Comparison of ENCODE assay signal across 28 cellular contexts in genomic region chr20:16940701-16941100, GRCh38.
"Had no signal": no experiment of that assay in that cellular context is flagged by ENCODE, and none has a peak within 500 bp of the region (broad histone marks: within the 10 kb centered on the region; RNA-seq: fewer than 3 reads in every experiment).

No MANE protein-coding gene starts in this region.

- H3K9me3 Mint-ChIP-seq: activated CD4-positive, alpha-beta memory T cell treated with anti-CD3 and anti-CD28 coated beads, Interleukin-2, amount 10 ng/mL, durations not matched to agents 7 days and 5 days; activated CD4-positive, alpha-beta T cell treated with anti-CD3 and anti-CD28 coated beads, Interleukin-2, amount 10 ng/mL, durations not matched to agents 7 days and 5 days; activated naive CD4-positive, alpha-beta T cell treated with anti-CD3 and anti-CD28 coated beads, Interleukin-2, amount 10 ng/mL, durations not matched to agents 7 days and 5 days; activated naive CD8-positive, alpha-beta T cell treated with anti-CD3 and anti-CD28 coated beads, Interleukin-2, amount 10 ng/mL, durations not matched to agents 7 days and 5 days; activated T-cell treated with anti-CD3 and anti-CD28 coated beads, Interleukin-2, amount 50 U/mL, for 24 hours; dendritic cell treated with granulocyte-macrophage colony-stimulating factor and Interleukin-4, amounts not matched to agents 40 ng/mL and 50 ng/mL, for 4 days had no signal

- H3K36me3 Mint-ChIP-seq: activated naive CD4-positive, alpha-beta T cell treated with anti-CD3 and anti-CD28 coated beads, Interleukin-2, amount 10 ng/mL, durations not matched to agents 7 days and 5 days; activated naive CD4-positive, alpha-beta T cell treated with anti-CD3 and anti-CD28 coated beads, Interleukin-2, amount 50 U/mL, for 72 hours; activated naive CD8-positive, alpha-beta T cell treated with anti-CD3 and anti-CD28 coated beads, Interleukin-2, amount 10 ng/mL, durations not matched to agents 7 days and 5 days; brain had no signal

- H3K9me3 ChIP-seq: ascending aorta, breast epithelium had no signal

- H3K4me3 Mint-ChIP-seq: activated CD4-positive, alpha-beta memory T cell treated with anti-CD3 and anti-CD28 coated beads, Interleukin-2, amount 10 ng/mL, durations not matched to agents 7 days and 5 days; activated CD4-positive, alpha-beta T cell treated with anti-CD3 and anti-CD28 coated beads, Interleukin-2, amount 10 ng/mL, durations not matched to agents 7 days and 5 days; activated naive CD4-positive, alpha-beta T cell treated with anti-CD3 and anti-CD28 coated beads, Interleukin-2, amount 10 ng/mL, durations not matched to agents 7 days and 5 days; activated naive CD8-positive, alpha-beta T cell treated with anti-CD3 and anti-CD28 coated beads, Interleukin-2, amount 10 ng/mL, durations not matched to agents 7 days and 5 days; activated T-cell treated with anti-CD3 and anti-CD28 coated beads, Interleukin-2, amount 50 U/mL, for 24 hours; activated T-cell treated with anti-CD3 and anti-CD28 coated beads, Interleukin-2, amount 50 U/mL, for 72 hours; brain; dendritic cell treated with granulocyte-macrophage colony-stimulating factor and Interleukin-4, amounts not matched to agents 40 ng/mL and 50 ng/mL, for 4 days; endodermal cell had no signal

- ATAC-seq: activated naive CD4-positive, alpha-beta T cell treated with anti-CD3 and anti-CD28 coated beads, Interleukin-2, amount 50 U/mL, for 72 hours; activated T-cell treated with anti-CD3 and anti-CD28 coated beads, Interleukin-2, amount 50 U/mL, for 72 hours; esophagus mucosa had no signal

- H3K27ac Mint-ChIP-seq: activated CD4-positive, alpha-beta memory T cell treated with anti-CD3 and anti-CD28 coated beads, Interleukin-2, amount 10 ng/mL, durations not matched to agents 7 days and 5 days; activated CD4-positive, alpha-beta T cell treated with anti-CD3 and anti-CD28 coated beads, Interleukin-2, amount 10 ng/mL, durations not matched to agents 7 days and 5 days; activated naive CD4-positive, alpha-beta T cell treated with anti-CD3 and anti-CD28 coated beads, Interleukin-2, amount 10 ng/mL, durations not matched to agents 7 days and 5 days; activated naive CD4-positive, alpha-beta T cell treated with anti-CD3 and anti-CD28 coated beads, Interleukin-2, amount 50 U/mL, for 72 hours; activated naive CD8-positive, alpha-beta T cell treated with anti-CD3 and anti-CD28 coated beads, Interleukin-2, amount 10 ng/mL, durations not matched to agents 7 days and 5 days; activated T-cell treated with anti-CD3 and anti-CD28 coated beads, Interleukin-2, amount 50 U/mL, for 24 hours; activated T-cell treated with anti-CD3 and anti-CD28 coated beads, Interleukin-2, amount 50 U/mL, for 72 hours; brain; dendritic cell treated with granulocyte-macrophage colony-stimulating factor and Interleukin-4, amounts not matched to agents 40 ng/mL and 50 ng/mL, for 4 days; endodermal cell had no signal

- H3K4me1 Mint-ChIP-seq: activated CD4-positive, alpha-beta memory T cell treated with anti-CD3 and anti-CD28 coated beads, Interleukin-2, amount 10 ng/mL, durations not matched to agents 7 days and 5 days; activated CD4-positive, alpha-beta T cell treated with anti-CD3 and anti-CD28 coated beads, Interleukin-2, amount 10 ng/mL, durations not matched to agents 7 days and 5 days; activated naive CD4-positive, alpha-beta T cell treated with anti-CD3 and anti-CD28 coated beads, Interleukin-2, amount 10 ng/mL, durations not matched to agents 7 days and 5 days; activated naive CD8-positive, alpha-beta T cell treated with anti-CD3 and anti-CD28 coated beads, Interleukin-2, amount 10 ng/mL, durations not matched to agents 7 days and 5 days had no signal

- DNase-seq: activated CD4-positive, alpha-beta memory T cell treated with anti-CD3 and anti-CD28 coated beads, Interleukin-2, amount 10 ng/mL, durations not matched to agents 7 days and 5 days; activated CD4-positive, alpha-beta T cell treated with anti-CD3 and anti-CD28 coated beads for 1 hour; activated CD4-positive, alpha-beta T cell treated with anti-CD3 and anti-CD28 coated beads for 4 hours; activated CD4-positive, alpha-beta T cell treated with anti-CD3 and anti-CD28 coated beads, Interleukin-2, amount 10 ng/mL, durations not matched to agents 7 days and 5 days; activated CD4-positive, alpha-beta T cell treated with anti-CD3 and anti-CD28 coated beads, Interleukin-2, amount 50 U/mL, for 4 hours; activated CD8-positive, alpha-beta memory T cell treated with anti-CD3 and anti-CD28 coated beads, Interleukin-2, amount 50 U/mL, for 48 hours; activated gamma-delta T cell; activated naive CD4-positive, alpha-beta T cell; activated naive CD4-positive, alpha-beta T cell treated with anti-CD3 and anti-CD28 coated beads, Interleukin-2, amount 10 ng/mL, durations not matched to agents 7 days and 5 days; activated naive CD8-positive, alpha-beta T cell treated with anti-CD3 and anti-CD28 coated beads, Interleukin-2, amount 10 ng/mL, durations not matched to agents 7 days and 5 days; activated T-cell treated with anti-CD3 and anti-CD28 coated beads for 4 hours; activated T-cell treated with anti-CD3 and anti-CD28 coated beads, Interleukin-2, amount 50 U/mL, for 24 hours; activated T-cell treated with anti-CD3 and anti-CD28 coated beads, Interleukin-2, amount 50 U/mL, for 72 hours; central memory CD4-positive, alpha-beta T cell; dorsolateral prefrontal cortex; effector memory CD4-positive, alpha-beta T cell; endodermal cell; foreskin fibroblast; head of caudate nucleus; T-helper 2 cell had no signal

- H3K4me1 ChIP-seq: ascending aorta, breast epithelium had no signal

- H3K27me3 Mint-ChIP-seq: activated CD4-positive, alpha-beta memory T cell treated with anti-CD3 and anti-CD28 coated beads, Interleukin-2, amount 10 ng/mL, durations not matched to agents 7 days and 5 days; activated CD4-positive, alpha-beta T cell treated with anti-CD3 and anti-CD28 coated beads, Interleukin-2, amount 10 ng/mL, durations not matched to agents 7 days and 5 days; activated naive CD4-positive, alpha-beta T cell treated with anti-CD3 and anti-CD28 coated beads, Interleukin-2, amount 10 ng/mL, durations not matched to agents 7 days and 5 days; activated naive CD8-positive, alpha-beta T cell treated with anti-CD3 and anti-CD28 coated beads, Interleukin-2, amount 10 ng/mL, durations not matched to agents 7 days and 5 days; activated T-cell treated with anti-CD3 and anti-CD28 coated beads, Interleukin-2, amount 50 U/mL, for 24 hours; brain; dendritic cell treated with granulocyte-macrophage colony-stimulating factor and Interleukin-4, amounts not matched to agents 40 ng/mL and 50 ng/mL, for 4 days had no signal

- H3K27me3 ChIP-seq: ascending aorta, breast epithelium, cardiac muscle cell, dorsolateral prefrontal cortex had no signal

- H3K4me3 ChIP-seq: ascending aorta, breast epithelium, cardiac muscle cell, coronary artery, dorsolateral prefrontal cortex had no signal

- H3K36me3 ChIP-seq: ascending aorta, breast epithelium, cardiac muscle cell had no signal

- H3K27ac ChIP-seq: ascending aorta, breast epithelium, cardiac muscle cell, coronary artery, dorsolateral prefrontal cortex had no signal
